21 cellular contexts compared by ENCODE assay signal in genomic region chr13:41426047-41426446, GRCh38. TPM values are rescaled to one million over a fixed set of nuclear protein-coding genes. Genes with fewer than 3 reads are reported as not detected.
A peak's percentile ranks its signal among the peaks of the same experiment; 100 is the strongest.
DNase-seq lines count a peak whose midpoint lies in the region; ATAC-seq, FAIRE-seq and TF ChIP-seq lines count a peak whose summit lies in the region.
"Had no signal": no experiment of that assay in that cellular context is flagged by ENCODE, and none has a peak within 500 bp of the region (broad histone marks: within the 10 kb centered on the region; RNA-seq: fewer than 3 reads in every experiment).

No MANE protein-coding gene starts in this region.

- no peak overlapping the region for H3K4me3 Mint-ChIP-seq in activated CD8-positive, alpha-beta memory T cell treated with anti-CD3 and anti-CD28 coated beads, Interleukin-2, amount 10 ng/mL, durations not matched to agents 7 days and 5 days
- H3K4me3 Mint-ChIP-seq in T-helper 17 cell, result peak overlapping the region; percentile 12
- H3K4me3 Mint-ChIP-seq: CD8-positive, alpha-beta T cell had no signal

- no peak overlapping the region for H3K9ac ChIP-seq in K562 (ENCODE audit: insufficient read depth in 1 of 2, low read depth in 2 of 2, low read length in 2 of 2)
- H3K9ac ChIP-seq: BLaER1 treated with 17β-estradiol and CSF1 and Interleukin-3, amounts not matched to agents 10 nM and 100 nM had no signal

- peaks cover 11% of the 10 kb centered on the region for H3K4me1 Mint-ChIP-seq in activated CD8-positive, alpha-beta memory T cell treated with anti-CD3 and anti-CD28 coated beads, Interleukin-2, amount 10 ng/mL, durations not matched to agents 7 days and 5 days
- H3K4me1 Mint-ChIP-seq in T-helper 17 cell, result peaks cover 10% of the 10 kb centered on the region

- no peaks in the 10 kb centered on the region for H3K9me1 ChIP-seq in K562 (ENCODE audit: control insufficient read depth, insufficient read depth, low read length)

- CTCF ChIA-PET in activated CD8-positive, alpha-beta memory T cell treated with anti-CD3 and anti-CD28 coated beads, Interleukin-2, amount 10 ng/mL, durations not matched to agents 7 days and 5 days (lab: Charles Lee), result no interaction called here
- CTCF ChIA-PET in K562 (lab: Yijun Ruan, JAX; ENCODE audit: low intra/inter-chr PET ratio), result no interaction called here

- intact Hi-C loops in K562 (cut with micrococcal nuclease) (no loop called here), dorsolateral prefrontal cortex (cut with DNase I) (loop anchor here in 1 of 2 donors (5.0 kb wide), 1 partner anchor 226 kb away; no protein-coding TSS in a partner anchor), heart left ventricle (cut with DNase I) (no loop called here)

- DNase-seq in activated CD8-positive, alpha-beta memory T cell treated with anti-CD3 and anti-CD28 coated beads, Interleukin-2, amount 10 ng/mL, durations not matched to agents 7 days and 5 days, result no peak
- no peak for DNase-seq in activated CD8-positive, alpha-beta memory T cell treated with anti-CD3 and anti-CD28 coated beads, Interleukin-2, amount 50 U/mL, for 48 hours
- DNase-seq in H7 (peak; percentile 22), T-helper 17 cell (no peak), K562 (ENCODE audit: extremely low read depth in 1 of 4, low spot score in 3 of 4) (no peak), dorsolateral prefrontal cortex (no peak), heart left ventricle (no peak)
- DNase-seq: DMS53, GOT3, NCI-H1417, NCI-H187, NCI-H2107, NCI-H226, NCI-H524, PC-9, SIG-M5 had no signal

- no peak overlapping the region for H3K4me2 ChIP-seq in K562 (ENCODE audit: insufficient read depth, low read length)
- H3K4me2 ChIP-seq: BLaER1 treated with 17β-estradiol and CSF1 and Interleukin-3, amounts not matched to agents 10 nM and 100 nM; PC-9 had no signal

- H3K36me3 ChIP-seq in H7 (replicated peaks; ENCODE audit: control insufficient read depth, insufficient read depth, low read length) (no peaks in the 10 kb centered on the region), K562 (ENCODE audit: control insufficient read depth, insufficient read depth, low read length) (no peaks in the 10 kb centered on the region), heart left ventricle (no peaks in the 10 kb centered on the region)
- H3K36me3 ChIP-seq: BLaER1 treated with 17β-estradiol and CSF1 and Interleukin-3, amounts not matched to agents 10 nM and 100 nM had no signal

- no peaks in the 10 kb centered on the region for H3K9me3 Mint-ChIP-seq in activated CD8-positive, alpha-beta memory T cell treated with anti-CD3 and anti-CD28 coated beads, Interleukin-2, amount 10 ng/mL, durations not matched to agents 7 days and 5 days (ENCODE audit: low read depth)
- H3K9me3 Mint-ChIP-seq: CD8-positive, alpha-beta T cell had no signal

- H3K9me3 ChIP-seq in T-helper 17 cell (ENCODE audit: control insufficient read depth, low read length, poor library complexity, severe bottlenecking) (no peaks in the 10 kb centered on the region), K562 (replicated peaks; ENCODE audit: control insufficient read depth, insufficient read depth, low read depth, low read length) (no peaks in the 10 kb centered on the region; the same call in 1 of the 2 replicates), heart left ventricle (no peaks in the 10 kb centered on the region)

- no peak for FAIRE-seq in K562 (lab: Jason Lieb, UNC)
- FAIRE-seq: GM12891, GM18507 had no signal

- in situ Hi-C loops in K562 (cut with MboI), result no loop called here

- no peaks in the 10 kb centered on the region for H3K36me3 Mint-ChIP-seq in activated CD8-positive, alpha-beta memory T cell treated with anti-CD3 and anti-CD28 coated beads, Interleukin-2, amount 10 ng/mL, durations not matched to agents 7 days and 5 days
- H3K36me3 Mint-ChIP-seq in T-helper 17 cell (ENCODE audit: low read depth), result no peaks in the 10 kb centered on the region
- H3K36me3 Mint-ChIP-seq: CD8-positive, alpha-beta T cell had no signal

- ATAC-seq in activated CD8-positive, alpha-beta memory T cell treated with anti-CD3 and anti-CD28 coated beads, Interleukin-2, amount 10 ng/mL, durations not matched to agents 7 days and 5 days, result peak; percentile 17
- ATAC-seq in T-helper 17 cell (no peak), K562 (no peak), heart left ventricle (no peak)
- ATAC-seq: CD8-positive, alpha-beta T cell had no signal

- H3K4me3 ChIP-seq in H7 (ENCODE audit: insufficient read depth, low read depth, low read length), result no peak overlapping the region
- no peak overlapping the region for H3K4me3 ChIP-seq in K562
- no peak overlapping the region for H3K4me3 ChIP-seq in dorsolateral prefrontal cortex
- H3K4me3 ChIP-seq in heart left ventricle, result no peak overlapping the region
- H3K4me3 ChIP-seq: BLaER1 treated with 17β-estradiol and CSF1 and Interleukin-3, amounts not matched to agents 10 nM and 100 nM; PC-9 had no signal

- H3K4me1 ChIP-seq in K562 (replicated peaks in 1 of 2; ENCODE audit: control insufficient read depth in 2 of 2, insufficient read depth in 2 of 2, low read length in 2 of 2) (peaks cover 0 to 3% of the 10 kb centered on the region in 2 experiments; a peak in 1 of 5 replicates), heart left ventricle (peaks cover 0 to 8% (median 0%) of the 10 kb centered on the region in 12 donors)
- H3K4me1 ChIP-seq: BLaER1 treated with 17β-estradiol and CSF1 and Interleukin-3, amounts not matched to agents 10 nM and 100 nM had no signal

- TF ChIP-seq POLR2A in K562 (conservative IDR thresholded peaks at IDR 0.05), result no peak
- TF ChIP-seq POLR2A in heart left ventricle (IDR thresholded peaks at IDR 0.05), result no peak

- TF ChIP-seq RAD21 in K562 (CRISPR knock-in tag; conservative IDR thresholded peaks at IDR 0.05 in 1 of 2, IDR thresholded peaks at IDR 0.05 in 1 of 2), result no peak

- H3K27me3 ChIP-seq in H7 (ENCODE audit: control insufficient read depth, insufficient read depth, low read length) (peaks cover 12% of the 10 kb centered on the region; the same call in 1 of the 2 replicates), K562 (ENCODE audit: control insufficient read depth in 2 of 2, insufficient read depth in 2 of 2, low read length in 2 of 2) (no peaks in the 10 kb centered on the region), dorsolateral prefrontal cortex (peaks cover 0 to 7% (median 0%) of the 10 kb centered on the region in 45 donors), heart left ventricle (peaks cover 0 to 7% (median 4%) of the 10 kb centered on the region in 9 donors)
- H3K27me3 ChIP-seq: BLaER1 treated with 17β-estradiol and CSF1 and Interleukin-3, amounts not matched to agents 10 nM and 100 nM had no signal

- H3K27ac Mint-ChIP-seq in activated CD8-positive, alpha-beta memory T cell treated with anti-CD3 and anti-CD28 coated beads, Interleukin-2, amount 10 ng/mL, durations not matched to agents 7 days and 5 days, result no peak overlapping the region
- H3K27ac Mint-ChIP-seq in T-helper 17 cell, result no peak overlapping the region
- H3K27ac Mint-ChIP-seq: CD8-positive, alpha-beta T cell had no signal

- H3K79me2 ChIP-seq in K562 (ENCODE audit: control insufficient read depth, insufficient read depth, low read length), result no peaks in the 10 kb centered on the region

- no peak for TF ChIP-seq EP300 in K562 (IDR thresholded peaks at IDR 0.05; ENCODE audit: low read length)

- H4K20me1 ChIP-seq in K562 (replicated peaks; ENCODE audit: control insufficient read depth, insufficient read depth, low read length), result no peaks in the 10 kb centered on the region
- H4K20me1 ChIP-seq: BLaER1 treated with 17β-estradiol and CSF1 and Interleukin-3, amounts not matched to agents 10 nM and 100 nM had no signal

- WGBS in K562 (ENCODE audit: insufficient coverage, low coverage, missing lambda C conversion rate), result no CpG with 5 or more reads among the region's 22 CpGs
- 71 to 84% (median 76%) methylated on average over 15 to 22 of the region's 22 CpGs for WGBS in heart left ventricle, 4 donors

- POLR2A ChIA-PET in K562 (lab: Yijun Ruan, JAX), result no interaction called here

- no peak overlapping the region for H2AFZ ChIP-seq in K562 (ENCODE audit: low read depth, low read length)
- H2AFZ ChIP-seq: PC-9 had no signal

- no TSS peak for BruUV-seq in K562 (replicated peaks; lab: Mats Ljungman, UMichigan)

- TF ChIP-seq CTCF in K562 (IDR thresholded peaks at IDR 0.05 in 2 of 3, conservative IDR thresholded peaks at IDR 0.05 in 1 of 3; ENCODE audit: insufficient read depth in 2 of 3, low read depth in 1 of 3, low read length in 3 of 3) (no peak), dorsolateral prefrontal cortex (IDR thresholded peaks at IDR 0.05 in 54 of 56, conservative IDR thresholded peaks at IDR 0.05 in 2 of 56; ENCODE audit: low read depth in 1 of 56, partially characterized antibody in 56 of 56) (no peak), heart left ventricle (IDR thresholded peaks at IDR 0.05) (no peak)

- peaks cover 4% of the 10 kb centered on the region for H3K27me3 Mint-ChIP-seq in activated CD8-positive, alpha-beta memory T cell treated with anti-CD3 and anti-CD28 coated beads, Interleukin-2, amount 10 ng/mL, durations not matched to agents 7 days and 5 days
- peaks cover 17% of the 10 kb centered on the region for H3K27me3 Mint-ChIP-seq in T-helper 17 cell

- no peak overlapping the region for H3K27ac ChIP-seq in K562 (ENCODE audit: extremely low read depth, low read depth, low read length)
- H3K27ac ChIP-seq in dorsolateral prefrontal cortex, result no peak overlapping the region
- H3K27ac ChIP-seq in heart left ventricle, result no peak overlapping the region
- H3K27ac ChIP-seq: BLaER1 treated with 17β-estradiol and CSF1 and Interleukin-3, amounts not matched to agents 10 nM and 100 nM; PC-9; RWPE1 had no signal

RNA-seq across cellular contexts. Expression of gene RGCC, which starts 31.3 kb away (rescaled TPM):
- total RNA-seq in activated CD8-positive, alpha-beta memory T cell treated with anti-CD3 and anti-CD28 coated beads, Interleukin-2, amount 10 ng/mL, durations not matched to agents 7 days and 5 days, result 10 to 100 TPM; 25.5 to 34.7 TPM
- total RNA-seq in H7 (2014; rRNA removed; shearing (Covaris generic)), result 1.0 TPM in 1 of 2 replicates, not detected in the other
- 100 to 1,000 TPM; 283 to 548 TPM for total RNA-seq in T-helper 17 cell
- total RNA-seq in K562 (2011; cell fraction: chromatin; rRNA removed; ENCODE audit: low replicate concordance), result 0.67 and 1.6 TPM in 2 replicates
- 0.92 and 1.5 TPM in 2 replicates for total RNA-seq in K562 (2011; cell fraction: nucleolus; rRNA removed)
- 1.5 TPM in 1 of 2 replicates, not detected in the other for total RNA-seq in K562 (2011; cell fraction: nucleoplasm; rRNA removed)
- total RNA-seq in K562 (2014; rRNA removed), result 9.2 and 10.4 TPM in 2 replicates
- total RNA-seq in K562 (2014; rRNA removed; fragmentation: Illumina TruSeq; extraction: Trizol), result 5.0 and 5.8 TPM in 2 replicates
- 1.8 and 2.6 TPM in 2 replicates for total RNA-seq in K562 (2015; rRNA removed; fragmentation: Illumina TruSeq; extraction: Trizol)
- total RNA-seq in K562 (2021), result 6.1 and 7.3 TPM in 2 replicates
- polyA plus RNA-seq in K562 (2011; rRNA removed), result 6.7 and 7.2 TPM in 2 replicates
- polyA plus RNA-seq in K562 (2011; cell fraction: cytosol; rRNA removed), result 5.3 and 8.7 TPM in 2 replicates
- 2.8 and 4.8 TPM in 2 replicates for polyA plus RNA-seq in K562 (2011; cell fraction: nucleus; rRNA removed)
- polyA plus RNA-seq in K562 (2012), result 1.7 and 2.8 TPM in 2 replicates
- 3.8 and 5.4 TPM in 2 replicates for polyA plus RNA-seq in K562 (2014; fragmentation: Illumina TruSeq; extraction: Trizol)
- polyA plus RNA-seq in K562 (2014; fragmentation: Nextera tagmentation; extraction: Ambion mirVana), result 1 to 10 TPM in 1 of 2 experiments, under 1 TPM in 1; 0.51 to 1.6 TPM
- 7.2 and 10.3 TPM in 2 replicates for polyA plus RNA-seq in K562 (2014; rRNA removed)
- 1.3 and 1.9 TPM in 2 replicates for polyA minus RNA-seq in K562 (2011; rRNA and poly(A)+ RNA removed)
- 2.1 and 2.9 TPM in 2 replicates for polyA minus RNA-seq in K562 (2011; cell fraction: cytosol; rRNA and poly(A)+ RNA removed)
- 0.81 and 1.4 TPM in 2 replicates for polyA minus RNA-seq in K562 (2011; cell fraction: nucleus; rRNA and poly(A)+ RNA removed)
- 100 to 1,000 TPM in 88 of 120 experiments, 10 to 100 TPM in 32; 33.3 to 301 (median 127) TPM for total RNA-seq in dorsolateral prefrontal cortex
- 100 to 1,000 TPM in 2 of 9 donors, 10 to 100 TPM in 7; 22.9 to 228 (median 45.9) TPM for total RNA-seq in heart left ventricle
- polyA plus RNA-seq in heart left ventricle, result 10 to 100 TPM; 48.9 to 57.7 TPM
